In genomic region chr9:134169724-134170401, GRCh38 we compare ENCODE assay signal across 20 cellular contexts. TPM values are rescaled to one million over a fixed set of nuclear protein-coding genes. Genes with fewer than 3 reads are reported as not detected.
A peak's percentile ranks its signal among the peaks of the same experiment; 100 is the strongest.
DNase-seq lines count a peak whose midpoint lies in the region; ATAC-seq and TF ChIP-seq lines count a peak whose summit lies in the region.
"Had no signal": no experiment of that assay in that cellular context is flagged by ENCODE, and none has a peak within 500 bp of the region (broad histone marks: within the 10 kb centered on the region; RNA-seq: fewer than 3 reads in every experiment).

No MANE protein-coding gene starts in this region.

- ATAC-seq in stimulated activated naive B cell treated with anti-CD40 and anti-IgM and Interleukin-4, amounts not matched to agents 10 μg/mL and 1 μg/mL and 100 μg/mL, for 72 hours (replicated peaks): no peak
- no peak for ATAC-seq in GM19351 (IDR thresholded peaks at IDR 0.05; ENCODE audit: unreplicated experiment)
- ATAC-seq: GM23338, HCT116 had no signal

- H3K4me3 ChIP-seq in NB4 (ENCODE audit: low read depth, low read length) (no peak overlapping the region), mesenchymal stem cell (ENCODE audit: insufficient read depth in 1 of 2, low read depth in 1 of 2, low read length in 2 of 2) (no peak overlapping the region)
- H3K4me3 ChIP-seq: GM23338 had no signal

- peak overlapping the region; percentile 4 for H2BK120ac ChIP-seq in mesenchymal stem cell (ENCODE audit: low read depth, low read length)

- no peak overlapping the region for H2BK15ac ChIP-seq in mesenchymal stem cell (ENCODE audit: low read depth, poor library complexity, severe bottlenecking)

- H3K27me3 ChIP-seq in mesenchymal stem cell (ENCODE audit: control insufficient read depth in 1 of 2, insufficient read depth in 1 of 2, low read length in 2 of 2): peaks cover 0 to 10% of the 10 kb centered on the region in 2 experiments

- TF ChIP-seq CTCF in NB4 (IDR thresholded peaks at IDR 0.05; ENCODE audit: low read depth, low read length) (no peak), chondrocyte (IDR thresholded peaks at IDR 0.05) (no peak)

- no peak overlapping the region for H3K27ac ChIP-seq in mesenchymal stem cell (ENCODE audit: low read length, poor library complexity, severe bottlenecking)
- no peak overlapping the region for H3K27ac ChIP-seq in caudate nucleus (ENCODE audit: low read depth, low read length)
- H3K27ac ChIP-seq: C4-2B had no signal

- H3K9me3 Mint-ChIP-seq in chondrocyte (ENCODE audit: low read depth): no peaks in the 10 kb centered on the region
- no peaks in the 10 kb centered on the region for H3K9me3 Mint-ChIP-seq in stimulated activated naive B cell treated with anti-CD40 and anti-IgM and Interleukin-4, amounts not matched to agents 10 μg/mL and 1 μg/mL and 100 μg/mL, for 72 hours

- peak overlapping the region; percentile 20 for H2BK5ac ChIP-seq in mesenchymal stem cell (ENCODE audit: low read depth, low read length, poor library complexity, severe bottlenecking)

- peak overlapping the region; percentile 6 to 79 for H2BK12ac ChIP-seq in mesenchymal stem cell (ENCODE audit: low read length in 2 of 2)

- H3K23ac ChIP-seq in mesenchymal stem cell (ENCODE audit: low read length in 2 of 2): no peak overlapping the region

- WGBS in mesenchymal stem cell: 84% methylated on average over 24 of the region's 24 CpGs

- peaks cover 26% of the 10 kb centered on the region for H3K4me1 Mint-ChIP-seq in chondrocyte (ENCODE audit: low read depth)
- peaks cover 11 to 16% of the 10 kb centered on the region in 2 donors for H3K4me1 Mint-ChIP-seq in stimulated activated naive B cell treated with anti-CD40 and anti-IgM and Interleukin-4, amounts not matched to agents 10 μg/mL and 1 μg/mL and 100 μg/mL, for 72 hours
- H3K4me1 Mint-ChIP-seq: GM23338 had no signal

- H3K27me3 Mint-ChIP-seq in chondrocyte (ENCODE audit: low read depth): no peaks in the 10 kb centered on the region
- peaks cover 2 to 4% of the 10 kb centered on the region in 2 donors for H3K27me3 Mint-ChIP-seq in stimulated activated naive B cell treated with anti-CD40 and anti-IgM and Interleukin-4, amounts not matched to agents 10 μg/mL and 1 μg/mL and 100 μg/mL, for 72 hours

- H3K4me3 Mint-ChIP-seq in chondrocyte (ENCODE audit: unreplicated experiment): no peak overlapping the region
- H3K4me3 Mint-ChIP-seq in stimulated activated naive B cell treated with anti-CD40 and anti-IgM and Interleukin-4, amounts not matched to agents 10 μg/mL and 1 μg/mL and 100 μg/mL, for 72 hours: no peak overlapping the region
- H3K4me3 Mint-ChIP-seq: GM23338 had no signal

- H4K91ac ChIP-seq in mesenchymal stem cell (ENCODE audit: low read length): no peak overlapping the region

- peaks cover 26% of the 10 kb centered on the region for H3K4me1 ChIP-seq in mesenchymal stem cell (ENCODE audit: control insufficient read depth, insufficient read depth, low read depth, low read length)

- peak; percentile 11 for DNase-seq in NB4 (ENCODE audit: low read depth)
- DNase-seq in chondrocyte (ENCODE audit: low spot score): peak; percentile 79
- DNase-seq in mesenchymal stem cell: no peak
- no peak for DNase-seq in stimulated activated naive B cell treated with anti-CD40 and anti-IgM and Interleukin-4, amounts not matched to agents 10 μg/mL and 1 μg/mL and 100 μg/mL, for 72 hours
- DNase-seq in DMS 273 (lab: John Stamatoyannopoulos, UW; ENCODE audit: unreplicated experiment): no peak
- DNase-seq in caudate nucleus (lab: John Stamatoyannopoulos, UW): no peak
- DNase-seq: ACHN, DMS 273 treated with DMSO at 0.1 percent for 48 hours, GF-D8, NCI-H1417, NCI-H187, NCI-H226, NCI-H524, NCI-H82, RPMI8226 had no signal

- H3K4ac ChIP-seq in mesenchymal stem cell (ENCODE audit: low read depth in 1 of 2, low read length in 2 of 2): peak overlapping the region in 1 of 2 experiments; percentile 18

- peaks cover 7% of the 10 kb centered on the region for H3K79me1 ChIP-seq in mesenchymal stem cell (replicated peaks; ENCODE audit: low read length, poor library complexity, severe bottlenecking)

- no peaks in the 10 kb centered on the region for H3K9me3 ChIP-seq in mesenchymal stem cell (ENCODE audit: control insufficient read depth, low read length)

- H3K4me2 ChIP-seq in mesenchymal stem cell (ENCODE audit: low read length, poor library complexity, severe bottlenecking): no peak overlapping the region
- H3K4me2 ChIP-seq: GM23338 had no signal

- H2AK5ac ChIP-seq in mesenchymal stem cell (ENCODE audit: low read length, severe bottlenecking): peak overlapping the region; percentile 2

- H3K36me3 ChIP-seq in mesenchymal stem cell (ENCODE audit: control insufficient read depth in 1 of 2, insufficient read depth in 2 of 2, low read depth in 1 of 2, low read length in 2 of 2): no peaks in the 10 kb centered on the region

- H3K36me3 Mint-ChIP-seq in chondrocyte (ENCODE audit: low read depth): no peaks in the 10 kb centered on the region
- peaks cover 1 to 3% of the 10 kb centered on the region in 2 donors for H3K36me3 Mint-ChIP-seq in stimulated activated naive B cell treated with anti-CD40 and anti-IgM and Interleukin-4, amounts not matched to agents 10 μg/mL and 1 μg/mL and 100 μg/mL, for 72 hours

- no peak overlapping the region for H2AFZ ChIP-seq in mesenchymal stem cell (ENCODE audit: low read depth, low read length)
- H2AFZ ChIP-seq: GM23338 had no signal

- no peak for TF ChIP-seq POLR2A in NB4 (IDR thresholded peaks at IDR 0.05; ENCODE audit: extremely low read depth, insufficient read length)

- no peak overlapping the region for H3K14ac ChIP-seq in mesenchymal stem cell (ENCODE audit: low read length in 2 of 2)

- H4K8ac ChIP-seq in mesenchymal stem cell (ENCODE audit: low read length): peak overlapping the region; percentile 28

- no peak overlapping the region for H3K9ac ChIP-seq in mesenchymal stem cell (ENCODE audit: low read length)

- no peak overlapping the region for H3K18ac ChIP-seq in mesenchymal stem cell (ENCODE audit: low read depth in 1 of 2, low read length in 2 of 2)

- no peak overlapping the region for H3K27ac Mint-ChIP-seq in chondrocyte (ENCODE audit: unreplicated experiment)
- H3K27ac Mint-ChIP-seq in stimulated activated naive B cell treated with anti-CD40 and anti-IgM and Interleukin-4, amounts not matched to agents 10 μg/mL and 1 μg/mL and 100 μg/mL, for 72 hours: peak overlapping the region; percentile 4
- H3K27ac Mint-ChIP-seq: GM23338 had no signal

RNA-seq across cellular contexts. Expression of gene RNU6ATAC, which starts 5.5 kb away (rescaled TPM):
- 27.7 to 40.8 TPM (median 32.9 TPM) in 3 replicates for total RNA-seq in chondrocyte
- polyA plus RNA-seq in mesenchymal stem cell (2013, experiment 1 of 2): not detected
- polyA plus RNA-seq in mesenchymal stem cell (2013, experiment 2 of 2): not detected
- total RNA-seq: Daoy, GM23338 had no signal
- polyA plus RNA-seq: GM23338 had no signal

RNA-seq across cellular contexts. Expression of gene WDR5, which starts 34.0 kb away (rescaled TPM):
- 22.2 to 24.2 TPM (median 23.9 TPM) in 3 replicates for total RNA-seq in chondrocyte
- 15.8 TPM for polyA plus RNA-seq in mesenchymal stem cell (2013, experiment 1 of 2)
- polyA plus RNA-seq in mesenchymal stem cell (2013, experiment 2 of 2): 15.4 TPM

Comparison
In these comparisons a context has a peak if more than half of its experiments do, and no peak if none do; other contexts are left out.
1. DNase-seq: peak in NB4 (single experiment) and chondrocyte (single experiment); none in mesenchymal stem cell (single experiment), stimulated activated naive B cell treated with anti-CD40 and anti-IgM and Interleukin-4, amounts not matched to agents 10 μg/mL and 1 μg/mL and 100 μg/mL, for 72 hours (single experiment), DMS 273 (single experiment) and caudate nucleus (0 of 61).